8 cellular contexts compared by ENCODE assay signal in genomic region chr1:15501208-15502032, GRCh38.
A peak's percentile ranks its signal among the peaks of the same experiment; 100 is the strongest.
DNase-seq lines count a peak whose midpoint lies in the region; ATAC-seq, FAIRE-seq and TF ChIP-seq lines count a peak whose summit lies in the region.

No MANE protein-coding gene starts in this region.

- ATAC-seq in SK-N-SH treated with all-trans-retinoic acid at 6 μM for 48 hours (peak; percentile 91), HG03135 (IDR thresholded peaks at IDR 0.05; ENCODE audit: unreplicated experiment) (no peak), GM18868 (IDR thresholded peaks at IDR 0.05; ENCODE audit: unreplicated experiment) (no peak)

- H3K4me3 ChIP-seq in NB4 (ENCODE audit: low read depth, low read length) = no peak overlapping the region

- no peak for TF ChIP-seq POLR2A in NB4 (IDR thresholded peaks at IDR 0.05; ENCODE audit: extremely low read depth, insufficient read length)

- DNase-seq in NB4 (ENCODE audit: low read depth) (peak; percentile 69), amniotic stem cell (lab: John Stamatoyannopoulos, UW) (peak; percentile 24), iPS DF 19.7 (ENCODE audit: low read depth, low spot score) (peak; percentile 28)
- peak; percentile 34 to 56 for DNase-seq in stimulated activated CD4-positive, alpha-beta T cell treated with anti-CD3 and anti-CD28 coated beads, Interleukin-15, amount 100 ng/mL, for 48 hours (ENCODE audit: low read depth in 2 of 2)

- FAIRE-seq in G401.6 (lab: Jason Lieb, UNC) = peak; percentile 84

- peak; percentile 86 for TF ChIP-seq CTCF in NB4 (IDR thresholded peaks at IDR 0.05; ENCODE audit: low read depth, low read length)

TF ChIP-seq in SK-N-SH treated with all-trans-retinoic acid at 6 μM for 48 hours, 23 proteins besides CTCF, POLR2A, EP300 and RAD21:
- TF ChIP-seq OSR1 (CRISPR knock-in tag; IDR thresholded peaks at IDR 0.05) (no peak), CSDC2 (CRISPR knock-in tag; IDR thresholded peaks at IDR 0.05) (no peak), GLIS3 (CRISPR knock-in tag; IDR thresholded peaks at IDR 0.05) (no peak), TSHZ2 (CRISPR knock-in tag; IDR thresholded peaks at IDR 0.05) (no peak), ZNF70 (CRISPR knock-in tag; IDR thresholded peaks at IDR 0.05) (no peak), ISL1 (CRISPR knock-in tag; IDR thresholded peaks at IDR 0.05) (no peak), ESRRG (CRISPR knock-in tag; IDR thresholded peaks at IDR 0.05) (no peak), ZC3H10 (CRISPR knock-in tag; IDR thresholded peaks at IDR 0.05) (no peak), ZFP30 (CRISPR knock-in tag; IDR thresholded peaks at IDR 0.05) (no peak), ZNF8 (CRISPR knock-in tag; IDR thresholded peaks at IDR 0.05) (no peak)
- TF ChIP-seq, protein P1, sequence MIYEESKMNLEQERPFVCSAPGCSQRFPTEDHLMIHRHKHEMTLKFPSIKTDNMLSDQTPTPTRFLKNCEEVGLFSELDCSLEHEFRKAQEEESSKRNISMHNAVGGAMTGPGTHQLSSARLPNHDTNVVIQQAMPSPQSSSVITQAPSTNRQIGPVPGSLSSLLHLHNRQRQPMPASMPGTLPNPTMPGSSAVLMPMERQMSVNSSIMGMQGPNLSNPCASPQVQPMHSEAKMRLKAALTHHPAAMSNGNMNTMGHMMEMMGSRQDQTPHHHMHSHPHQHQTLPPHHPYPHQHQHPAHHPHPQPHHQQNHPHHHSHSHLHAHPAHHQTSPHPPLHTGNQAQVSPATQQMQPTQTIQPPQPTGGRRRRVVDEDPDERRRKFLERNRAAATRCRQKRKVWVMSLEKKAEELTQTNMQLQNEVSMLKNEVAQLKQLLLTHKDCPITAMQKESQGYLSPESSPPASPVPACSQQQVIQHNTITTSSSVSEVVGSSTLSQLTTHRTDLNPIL (CRISPR knock-in tag; IDR thresholded peaks at IDR 0.05; ENCODE audit: low read depth) = no peak
- TF ChIP-seq, protein P2, sequence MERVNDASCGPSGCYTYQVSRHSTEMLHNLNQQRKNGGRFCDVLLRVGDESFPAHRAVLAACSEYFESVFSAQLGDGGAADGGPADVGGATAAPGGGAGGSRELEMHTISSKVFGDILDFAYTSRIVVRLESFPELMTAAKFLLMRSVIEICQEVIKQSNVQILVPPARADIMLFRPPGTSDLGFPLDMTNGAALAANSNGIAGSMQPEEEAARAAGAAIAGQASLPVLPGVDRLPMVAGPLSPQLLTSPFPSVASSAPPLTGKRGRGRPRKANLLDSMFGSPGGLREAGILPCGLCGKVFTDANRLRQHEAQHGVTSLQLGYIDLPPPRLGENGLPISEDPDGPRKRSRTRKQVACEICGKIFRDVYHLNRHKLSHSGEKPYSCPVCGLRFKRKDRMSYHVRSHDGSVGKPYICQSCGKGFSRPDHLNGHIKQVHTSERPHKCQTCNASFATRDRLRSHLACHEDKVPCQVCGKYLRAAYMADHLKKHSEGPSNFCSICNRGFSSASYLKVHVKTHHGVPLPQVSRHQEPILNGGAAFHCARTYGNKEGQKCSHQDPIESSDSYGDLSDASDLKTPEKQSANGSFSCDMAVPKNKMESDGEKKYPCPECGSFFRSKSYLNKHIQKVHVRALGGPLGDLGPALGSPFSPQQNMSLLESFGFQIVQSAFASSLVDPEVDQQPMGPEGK (CRISPR knock-in tag; IDR thresholded peaks at IDR 0.05; ENCODE audit: borderline replicate concordance) = no peak
